Comparison of ENCODE assay signal across 8 cellular contexts in the genomic region with DNA sequence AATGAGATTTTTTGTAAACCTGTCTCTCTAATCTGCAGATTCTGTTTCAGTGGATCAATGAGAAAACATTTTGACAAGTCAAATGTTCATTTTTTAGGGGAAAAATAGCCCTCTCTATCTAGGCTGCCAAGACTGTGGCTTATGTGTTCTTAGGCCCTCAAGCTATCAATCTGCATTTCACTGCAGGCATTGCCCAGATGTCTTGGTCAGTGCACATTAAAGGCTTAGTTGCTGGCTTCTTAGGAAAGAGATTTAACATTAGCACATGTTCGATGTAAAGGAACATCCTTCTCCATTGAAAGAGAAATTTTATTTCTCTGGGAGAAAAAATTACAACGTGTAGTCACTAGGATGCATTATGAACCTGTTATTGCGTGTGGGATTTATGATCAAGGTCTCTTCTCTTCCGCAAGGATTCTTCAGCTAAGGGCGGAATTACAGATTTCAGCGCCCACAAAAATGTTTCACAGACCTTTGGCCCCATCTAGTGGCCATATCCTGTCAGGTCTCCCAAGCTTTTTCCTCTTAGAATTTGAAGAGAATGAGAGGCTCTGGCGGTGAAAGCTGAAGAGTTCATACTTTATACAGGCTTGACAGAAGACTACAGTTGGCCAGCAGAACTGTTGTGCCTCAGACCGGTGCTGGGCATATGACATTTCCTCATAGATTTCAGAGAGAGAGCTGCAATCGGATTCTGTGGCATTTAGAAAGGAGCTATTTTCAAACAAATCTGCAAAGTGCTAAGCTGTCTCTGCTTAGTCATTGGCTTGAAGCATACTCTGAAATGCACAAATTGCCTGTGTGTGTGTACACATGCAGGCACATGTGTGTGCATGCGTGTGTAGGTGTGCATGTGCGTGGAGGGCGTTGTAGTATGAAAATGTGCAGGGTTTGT.
A peak's percentile ranks its signal among the peaks of the same experiment; 100 is the strongest.
DNase-seq lines count a peak whose midpoint lies in the region; ATAC-seq and TF ChIP-seq lines count a peak whose summit lies in the region.

No MANE protein-coding gene starts in this region.

- H3K27me3 ChIP-seq in GM06990 (replicated peaks; ENCODE audit: control insufficient read depth, insufficient read depth, low read length), result no peaks in the 10 kb centered on the region
- no peaks in the 10 kb centered on the region for H3K27me3 ChIP-seq in SJSA1 (replicated peaks)
- H3K27me3 ChIP-seq in heart right ventricle, result peaks cover 0 to 22% (median 8%) of the 10 kb centered on the region in 7 donors

- POLR2A ChIA-PET in activated naive CD8-positive, alpha-beta T cell treated with anti-CD3 and anti-CD28 coated beads, Interleukin-2, amount 10 ng/mL, durations not matched to agents 7 days and 5 days (lab: Charles Lee), result no interaction called here

- H3K4me1 ChIP-seq in SJSA1 (replicated peaks) (peaks cover 7% of the 10 kb centered on the region), heart right ventricle (peaks cover 0 to 7% (median 0%) of the 10 kb centered on the region in 9 donors)

- intact Hi-C loops in heart right ventricle (cut with DNase I), result loop anchor here in 8 of 10 donors (2.0 to 10.0 kb wide), 14 partner anchors 46 to 1749 kb away; no protein-coding TSS in a partner anchor

- TF ChIP-seq CTCF in GM06990 (IDR thresholded peaks at IDR 0.05; ENCODE audit: insufficient read depth, low read length, poor library complexity, severe bottlenecking), result peak; percentile 78
- peak; percentile 77 for TF ChIP-seq CTCF in HFF-Myc (IDR thresholded peaks at IDR 0.05; ENCODE audit: low read depth, low read length, missing control alignments)
- TF ChIP-seq CTCF in heart right ventricle (IDR thresholded peaks at IDR 0.05), result peak; percentile 66 to 88 (median 87)

- H3K27ac Mint-ChIP-seq in activated naive CD8-positive, alpha-beta T cell treated with anti-CD3 and anti-CD28 coated beads, Interleukin-2, amount 10 ng/mL, durations not matched to agents 7 days and 5 days, result no peak overlapping the region

- H3K9me3 ChIP-seq in SJSA1 (replicated peaks), result no peaks in the 10 kb centered on the region
- no peaks in the 10 kb centered on the region for H3K9me3 ChIP-seq in heart right ventricle

- H3K27ac ChIP-seq in SJSA1 (no peak overlapping the region), heart right ventricle (no peak overlapping the region)

- H3K36me3 Mint-ChIP-seq in activated naive CD8-positive, alpha-beta T cell treated with anti-CD3 and anti-CD28 coated beads, Interleukin-2, amount 10 ng/mL, durations not matched to agents 7 days and 5 days, result no peaks in the 10 kb centered on the region

- no peak for ATAC-seq in activated naive CD8-positive, alpha-beta T cell treated with anti-CD3 and anti-CD28 coated beads, Interleukin-2, amount 10 ng/mL, durations not matched to agents 7 days and 5 days (ENCODE audit: low read depth)
- peak in 7 of 8 donors; percentile 64 to 76 (median 69) for ATAC-seq in heart right ventricle
- no peak for ATAC-seq in HG02970 (IDR thresholded peaks at IDR 0.05; ENCODE audit: low FRiP score, unreplicated experiment)

- H3K9me3 Mint-ChIP-seq in activated naive CD8-positive, alpha-beta T cell treated with anti-CD3 and anti-CD28 coated beads, Interleukin-2, amount 10 ng/mL, durations not matched to agents 7 days and 5 days, result no peaks in the 10 kb centered on the region

- WGBS in heart right ventricle, 2 donors, result 21 to 23% methylated on average over 12 of the region's 12 CpGs

- DNase-seq in GM06990 (ENCODE audit: extremely low read depth, insufficient read length), result no peak
- peak; percentile 62 for DNase-seq in HFF-Myc (ENCODE audit: extremely low read depth, low read depth)
- DNase-seq in MV-4-11 (lab: John Stamatoyannopoulos, UW), result peak; percentile 36
- peak; percentile 55 to 80 for DNase-seq in SJSA1 (ENCODE audit: low read depth in 1 of 2, low spot score in 2 of 2)
- peak; percentile 32 for DNase-seq in activated naive CD8-positive, alpha-beta T cell treated with anti-CD3 and anti-CD28 coated beads, Interleukin-2, amount 10 ng/mL, durations not matched to agents 7 days and 5 days
- DNase-seq in heart right ventricle, result peak in 1 of 2 donors; percentile 58
- DNase-seq in renal cortical epithelial cell (ENCODE audit: low read depth), result peak; percentile 65

- no peak overlapping the region for H3K4me3 Mint-ChIP-seq in activated naive CD8-positive, alpha-beta T cell treated with anti-CD3 and anti-CD28 coated beads, Interleukin-2, amount 10 ng/mL, durations not matched to agents 7 days and 5 days

- H3K27me3 Mint-ChIP-seq in activated naive CD8-positive, alpha-beta T cell treated with anti-CD3 and anti-CD28 coated beads, Interleukin-2, amount 10 ng/mL, durations not matched to agents 7 days and 5 days, result peaks cover 4% of the 10 kb centered on the region

- no peak overlapping the region for H3K4me3 ChIP-seq in GM06990 (replicated peaks; ENCODE audit: low read depth, low read length)
- H3K4me3 ChIP-seq in HFF-Myc (replicated peaks; ENCODE audit: low read depth, low read length), result no peak overlapping the region
- no peak overlapping the region for H3K4me3 ChIP-seq in SJSA1
- H3K4me3 ChIP-seq in heart right ventricle, result no peak overlapping the region

- no peaks in the 10 kb centered on the region for H3K4me1 Mint-ChIP-seq in activated naive CD8-positive, alpha-beta T cell treated with anti-CD3 and anti-CD28 coated beads, Interleukin-2, amount 10 ng/mL, durations not matched to agents 7 days and 5 days

- H3K36me3 ChIP-seq in GM06990 (ENCODE audit: control insufficient read depth, insufficient read depth, low read length) (no peaks in the 10 kb centered on the region), SJSA1 (no peaks in the 10 kb centered on the region), heart right ventricle (no peaks in the 10 kb centered on the region)

Comparison
In these comparisons a context has a peak if more than half of its experiments do, and no peak if none do; other contexts are left out.
1. ATAC-seq: peak in heart right ventricle (7 of 8); none in activated naive CD8-positive, alpha-beta T cell treated with anti-CD3 and anti-CD28 coated beads, Interleukin-2, amount 10 ng/mL, durations not matched to agents 7 days and 5 days (single experiment) and HG02970 (single experiment).
2. Peak in every context shown above with its lines, with median percentiles within 50 percentile points of each other: CTCF ChIP-seq.